ENCODE assay signal across 9 cellular contexts in genomic region chr11:115222218-115222862, GRCh38.
DNase-seq lines count a peak whose midpoint lies in the region; ATAC-seq, FAIRE-seq and TF ChIP-seq lines count a peak whose summit lies in the region.
"Had no signal": no experiment of that assay in that cellular context is flagged by ENCODE, and none has a peak within 500 bp of the region (broad histone marks: within the 10 kb centered on the region; RNA-seq: fewer than 3 reads in every experiment).

No MANE protein-coding gene starts in this region.

- no peak overlapping the region for H2BK5ac ChIP-seq in mesendoderm (ENCODE audit: low read length)

- H3K56ac ChIP-seq in mesendoderm (ENCODE audit: low read length): no peak overlapping the region

- H3K4me3 Mint-ChIP-seq in activated B cell treated with CpG ODN at 0.5 μM for 24 hours: no peak overlapping the region
- H3K4me3 Mint-ChIP-seq: stimulated activated naive CD8-positive, alpha-beta T cell treated with anti-CD3 and anti-CD28 coated beads, Interleukin-15, Interleukin-2, amounts not matched to agents 100 ng/mL and 50 ng/mL, for 24 hours had no signal

- no CpG with 5 or more reads among the region's 5 CpGs for WGBS in mesendoderm (ENCODE audit: extremely low coverage, insufficient coverage, low lambda C conversion rate)

- peak overlapping the region; percentile 32 for H2BK120ac ChIP-seq in mesendoderm (ENCODE audit: low read depth, low read length)

- no peak overlapping the region for H2BK15ac ChIP-seq in mesendoderm (replicated peaks; ENCODE audit: low read depth)

- no peaks in the 10 kb centered on the region for H3K9me3 ChIP-seq in MG63

- TF ChIP-seq POLR2A in H54 (IDR thresholded peaks at IDR 0.05; ENCODE audit: low read depth, low read length): no peak

- H3K4ac ChIP-seq in mesendoderm (ENCODE audit: low read depth, low read length): no peak overlapping the region

- no peaks in the 10 kb centered on the region for H3K27me3 Mint-ChIP-seq in activated B cell treated with CpG ODN at 0.5 μM for 24 hours
- H3K27me3 Mint-ChIP-seq: stimulated activated naive CD8-positive, alpha-beta T cell treated with anti-CD3 and anti-CD28 coated beads, Interleukin-15, Interleukin-2, amounts not matched to agents 100 ng/mL and 50 ng/mL, for 24 hours had no signal

- ATAC-seq in activated B cell treated with CpG ODN at 0.5 μM for 24 hours (ENCODE audit: low read depth): peak; percentile 89

- intact Hi-C loops in activated B cell treated with CpG ODN at 0.5 μM for 24 hours (cut with micrococcal nuclease): loop anchor here (1.0 to 5.0 kb wide), 2 partner anchors 96 to 705 kb away; no protein-coding TSS in a partner anchor

- H3K23ac ChIP-seq in mesendoderm (ENCODE audit: low read length): no peak overlapping the region

- peaks cover 4% of the 10 kb centered on the region for H3K4me1 ChIP-seq in mesendoderm (ENCODE audit: control insufficient read depth, low read depth, low read length)

- H3K79me1 ChIP-seq in mesendoderm (ENCODE audit: low read length): no peaks in the 10 kb centered on the region

- no peak overlapping the region for H2AK5ac ChIP-seq in mesendoderm (ENCODE audit: low read length)

- CTCF ChIA-PET in activated B cell treated with CpG ODN at 0.5 μM for 24 hours (lab: Charles Lee): no interaction called here

- no peak for TF ChIP-seq CTCF in activated B cell treated with CpG ODN at 0.5 μM for 24 hours (IDR thresholded peaks at IDR 0.05)

- H3K27ac ChIP-seq in mesendoderm (ENCODE audit: low read depth, low read length): peak overlapping the region; percentile 74

- H3K4me2 ChIP-seq in mesendoderm (ENCODE audit: low read length): no peak overlapping the region

- peak; percentile 94 for FAIRE-seq in H54 (lab: Jason Lieb, UNC)

- no peak overlapping the region for H3K9ac ChIP-seq in mesendoderm (ENCODE audit: low read length)

- H3K4me3 ChIP-seq in MG63 (no peak overlapping the region), mesendoderm (ENCODE audit: low read length) (no peak overlapping the region)

- H4K8ac ChIP-seq in mesendoderm (ENCODE audit: low read depth, low read length): no peak overlapping the region

- peak overlapping the region; percentile 61 for H3K27ac Mint-ChIP-seq in activated B cell treated with CpG ODN at 0.5 μM for 24 hours
- H3K27ac Mint-ChIP-seq: stimulated activated naive CD8-positive, alpha-beta T cell treated with anti-CD3 and anti-CD28 coated beads, Interleukin-15, Interleukin-2, amounts not matched to agents 100 ng/mL and 50 ng/mL, for 24 hours had no signal

- DNase-seq in stimulated activated CD4-positive, alpha-beta T cell treated with anti-CD3 and anti-CD28 coated beads, Interleukin-15, amount 100 ng/mL, for 24 hours: peak; percentile 21
- DNase-seq in stimulated activated CD4-positive, alpha-beta T cell treated with anti-CD3 and anti-CD28 coated beads, Interleukin-4, amount 100 ng/mL, for 4 hours: no peak
- DNase-seq in H54 (ENCODE audit: insufficient read length, low spot score) (no peak), MG63 (peak; percentile 51), activated B cell treated with CpG ODN at 0.5 μM for 24 hours (no peak), mesendoderm (peak; percentile 84), SK-N-DZ (ENCODE audit: low spot score) (no peak), middle frontal gyrus (ENCODE audit: extremely low spot score, low spot score) (no peak)

- no peaks in the 10 kb centered on the region for H3K9me3 Mint-ChIP-seq in activated B cell treated with CpG ODN at 0.5 μM for 24 hours
- H3K9me3 Mint-ChIP-seq: stimulated activated naive CD8-positive, alpha-beta T cell treated with anti-CD3 and anti-CD28 coated beads, Interleukin-15, Interleukin-2, amounts not matched to agents 100 ng/mL and 50 ng/mL, for 24 hours had no signal

- H4K5ac ChIP-seq in mesendoderm (ENCODE audit: low read length): no peak overlapping the region

- H3K4me1 Mint-ChIP-seq in activated B cell treated with CpG ODN at 0.5 μM for 24 hours: peaks cover 17% of the 10 kb centered on the region

- H3K36me3 ChIP-seq in MG63 (peaks cover 7% of the 10 kb centered on the region), mesendoderm (ENCODE audit: control insufficient read depth, insufficient read depth, low read length) (no peaks in the 10 kb centered on the region)

- POLR2A ChIA-PET in activated B cell treated with CpG ODN at 0.5 μM for 24 hours (lab: Charles Lee): no interaction called here

- H3K27me3 ChIP-seq in MG63 (no peaks in the 10 kb centered on the region), mesendoderm (ENCODE audit: insufficient read depth, low read length, poor library complexity) (no peaks in the 10 kb centered on the region)

- no peaks in the 10 kb centered on the region for H3K36me3 Mint-ChIP-seq in activated B cell treated with CpG ODN at 0.5 μM for 24 hours (ENCODE audit: low read depth)

- H3K79me2 ChIP-seq in mesendoderm (ENCODE audit: control insufficient read depth, insufficient read depth, low read length): no peaks in the 10 kb centered on the region

- peak overlapping the region; percentile 86 for H3K18ac ChIP-seq in mesendoderm (ENCODE audit: low read length)

Comparison
In these comparisons a context has a peak if more than half of its experiments do, and no peak if none do; other contexts are left out.
1. DNase-seq: peak in stimulated activated CD4-positive, alpha-beta T cell treated with anti-CD3 and anti-CD28 coated beads, Interleukin-15, amount 100 ng/mL, for 24 hours (single experiment), MG63 (single experiment) and mesendoderm (single experiment); none in stimulated activated CD4-positive, alpha-beta T cell treated with anti-CD3 and anti-CD28 coated beads, Interleukin-4, amount 100 ng/mL, for 4 hours (0 of 2), H54 (single experiment), activated B cell treated with CpG ODN at 0.5 μM for 24 hours (single experiment), SK-N-DZ (single experiment) and middle frontal gyrus (single experiment).